23 cellular contexts compared by ENCODE assay signal in the genomic region with DNA sequence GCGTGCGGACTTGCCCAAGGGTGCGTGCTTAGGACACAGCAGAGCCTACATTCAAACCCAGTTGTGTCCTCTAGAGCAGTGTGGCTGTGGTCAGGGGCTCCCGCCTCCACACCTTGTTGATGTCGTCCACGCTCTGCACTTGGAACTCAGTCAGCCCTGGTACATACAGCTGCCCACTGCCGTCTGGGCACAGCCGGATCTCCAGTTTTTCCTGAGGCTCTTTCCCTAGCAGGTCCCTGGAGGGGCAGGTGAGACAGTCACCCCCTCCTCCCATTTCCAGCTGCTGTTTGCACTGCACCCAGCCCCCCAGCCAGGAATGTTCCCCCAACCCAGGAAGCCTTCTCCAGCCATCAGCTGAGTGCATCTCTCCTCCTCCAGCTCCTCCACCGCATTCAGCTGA. TPM values are rescaled to one million over a fixed set of nuclear protein-coding genes. Genes with fewer than 3 reads are reported as not detected.
DNase-seq lines count a peak whose midpoint lies in the region; ATAC-seq, FAIRE-seq and TF ChIP-seq lines count a peak whose summit lies in the region.
"Had no signal": no experiment of that assay in that cellular context is flagged by ENCODE, and none has a peak within 500 bp of the region (broad histone marks: within the 10 kb centered on the region; RNA-seq: fewer than 3 reads in every experiment).

No MANE protein-coding gene starts in this region.

- H4K5ac ChIP-seq in H1 (ENCODE audit: insufficient read length, low read depth, low read length) = no peak overlapping the region

- H2BK20ac ChIP-seq in H1 (ENCODE audit: low read length) = no peak overlapping the region

- WGBS in H1 (ENCODE audit: extremely low coverage in 1 of 2, insufficient coverage in 1 of 2, insufficient read length in 1 of 2, insufficient replicate concordance in 2 of 2, low coverage in 1 of 2, low lambda C conversion rate in 2 of 2, missing lambda C conversion rate in 1 of 2), 2 experiments = 72% methylated on average over 5 of the region's 9 CpGs; no CpG with 5 or more reads in 1 of the 2 experiments
- WGBS in neuronal stem cell (ENCODE audit: extremely low coverage in 2 of 2, insufficient read length in 2 of 2, insufficient replicate concordance in 1 of 2), 2 donors = no CpG with 5 or more reads among the region's 9 CpGs
- WGBS in testis, 2 donors = 76 to 77% methylated on average over 9 of the region's 9 CpGs

- H3K27me3 ChIP-seq in H1 (replicated peaks in 1 of 4; ENCODE audit: control insufficient read depth in 3 of 4, extremely low read depth in 1 of 4, insufficient read depth in 3 of 4, low read length in 3 of 4) (no peaks in the 10 kb centered on the region; a peak in 1 of 7 replicates), neuronal stem cell (ENCODE audit: control insufficient read depth in 3 of 3, insufficient read depth in 3 of 3, low read depth in 1 of 3, low read length in 3 of 3) (no peaks in the 10 kb centered on the region), testis (no peaks in the 10 kb centered on the region)
- H3K27me3 ChIP-seq: SJSA1 had no signal

- H3K9ac ChIP-seq in H1 (replicated peaks in 1 of 4; ENCODE audit: extremely low read depth in 1 of 4, low read depth in 3 of 4, low read length in 3 of 4) (no peak overlapping the region), neuronal stem cell (ENCODE audit: low read depth, low read length, poor library complexity) (no peak overlapping the region)
- H3K9ac ChIP-seq: GM23248 had no signal

- H3K4ac ChIP-seq in H1 (replicated peaks; ENCODE audit: insufficient read length, low read depth, low read length) (no peak overlapping the region), neuronal stem cell (ENCODE audit: low read length) (no peak overlapping the region)

- H3K4me2 ChIP-seq in H1 (ENCODE audit: insufficient read depth in 1 of 2, low read depth in 2 of 2, low read length in 2 of 2) (no peak overlapping the region), neuronal stem cell (ENCODE audit: insufficient read depth, low read length, poor library complexity, severe bottlenecking) (no peak overlapping the region)
- H3K4me2 ChIP-seq: PC-9 had no signal

- no peak overlapping the region for H3K27ac ChIP-seq in HEK293 (ENCODE audit: extremely low read depth, low read depth, low read length)
- no peak overlapping the region for H3K27ac ChIP-seq in H1 (ENCODE audit: low read depth, low read length)
- no peak overlapping the region for H3K27ac ChIP-seq in neuronal stem cell (replicated peaks; ENCODE audit: low read length)
- no peak overlapping the region for H3K27ac ChIP-seq in testis
- H3K27ac ChIP-seq: GM23248, PC-9, SJSA1 had no signal

- no peak overlapping the region for H2BK120ac ChIP-seq in H1 (replicated peaks; ENCODE audit: low read depth, low read length)
- peak overlapping the region; percentile 7 for H2BK120ac ChIP-seq in neuronal stem cell (ENCODE audit: low read depth, low read length)

- H3K23me2 ChIP-seq in H1 (ENCODE audit: low read depth, low read length) = no peaks in the 10 kb centered on the region

- H3K36me3 ChIP-seq in HEK293 (ENCODE audit: control insufficient read depth in 2 of 2, insufficient read depth in 1 of 2, low read length in 2 of 2) = peaks cover 0 to 42% of the 10 kb centered on the region in 2 experiments; a peak in 1 of 3 replicates
- H3K36me3 ChIP-seq in H1 (ENCODE audit: control insufficient read depth in 2 of 4, insufficient read depth in 4 of 4, low read length in 3 of 4) = no peaks in the 10 kb centered on the region
- peaks cover 6 to 28% of the 10 kb centered on the region in 2 donors for H3K36me3 ChIP-seq in neuronal stem cell (replicated peaks in 1 of 2; ENCODE audit: control insufficient read depth in 2 of 2, insufficient read depth in 2 of 2, low read length in 2 of 2)
- no peaks in the 10 kb centered on the region for H3K36me3 ChIP-seq in testis (ENCODE audit: low read depth, missing control alignments)

- no peaks in the 10 kb centered on the region for H3K79me2 ChIP-seq in H1 (ENCODE audit: control insufficient read depth in 1 of 2, insufficient read depth in 2 of 2, low read length in 2 of 2)

- H4K8ac ChIP-seq in H1 (ENCODE audit: extremely low read depth, insufficient read depth, low read length) = peak overlapping the region; percentile 31
- no peak overlapping the region for H4K8ac ChIP-seq in neuronal stem cell (ENCODE audit: low read depth, low read length)

- TF ChIP-seq CTCF in HEK293 (tag by site-specific recombination; IDR thresholded peaks at IDR 0.05) = no peak
- no peak for TF ChIP-seq CTCF in H1 (IDR thresholded peaks at IDR 0.05; ENCODE audit: control extremely low read depth in 1 of 3, insufficient read depth in 1 of 3, low read depth in 1 of 3, low read length in 3 of 3)
- no peak for TF ChIP-seq CTCF in testis (IDR thresholded peaks at IDR 0.05)

- no peak overlapping the region for H3K14ac ChIP-seq in H1 (ENCODE audit: insufficient read length)
- no peak overlapping the region for H3K14ac ChIP-seq in neuronal stem cell (ENCODE audit: low read length)

- no peak for ATAC-seq in esophagus mucosa
- ATAC-seq in HG02798 (IDR thresholded peaks at IDR 0.05; ENCODE audit: poor library complexity, unreplicated experiment) = no peak
- ATAC-seq: GM12878 had no signal

- H2BK15ac ChIP-seq in H1 (ENCODE audit: low read length) (no peak overlapping the region; the same call in 1 of the 2 replicates), neuronal stem cell (ENCODE audit: low read length) (no peak overlapping the region)

- H3K4me3 ChIP-seq in HEK293 (ENCODE audit: low read depth, low read length) = no peak overlapping the region
- H3K4me3 ChIP-seq in H1 (ENCODE audit: extremely low read depth in 1 of 4, insufficient read depth in 2 of 4, low read depth in 3 of 4, low read length in 4 of 4) = no peak overlapping the region
- no peak overlapping the region for H3K4me3 ChIP-seq in neuronal stem cell (ENCODE audit: low read length in 2 of 2)
- H3K4me3 ChIP-seq in testis = no peak overlapping the region
- H3K4me3 ChIP-seq: GM12878, GM23248, PC-9, SJSA1 had no signal

- H3K79me1 ChIP-seq in H1 (ENCODE audit: low read depth, low read length) (no peaks in the 10 kb centered on the region), neuronal stem cell (ENCODE audit: low read depth, low read length) (peaks cover 2% of the 10 kb centered on the region)

- DNase-seq in NCI-H69 (lab: John Stamatoyannopoulos, UW) = peak; percentile 3
- no peak for DNase-seq in H1 (ENCODE audit: low read depth in 1 of 2, low spot score in 2 of 2)
- no peak for DNase-seq in neuronal stem cell (ENCODE audit: low spot score)
- DNase-seq in testis = no peak
- DNase-seq: ACHN; C1 segment of cervical spinal cord; CD8-positive, alpha-beta memory T cell; EL; GM23248; HCEC 1CT; MM.1S; NCI-H1105 treated with DMSO at 0.1 percent for 48 hours; NCI-H1694; NCI-H510A; NCI-H774; PC-9 had no signal

- intact Hi-C loops in testis (cut with DNase I; ENCODE audit: low total_unique reads) = loop anchor here (5.0 kb wide), 1 partner anchor 101 kb away; no protein-coding TSS in a partner anchor

- H3K9me3 ChIP-seq in HEK293 (ENCODE audit: control insufficient read depth, insufficient read depth, low read depth, low read length) = no peaks in the 10 kb centered on the region
- no peaks in the 10 kb centered on the region for H3K9me3 ChIP-seq in H1 (ENCODE audit: insufficient read depth in 2 of 2, low read depth in 1 of 2, low read length in 1 of 2)
- no peaks in the 10 kb centered on the region for H3K9me3 ChIP-seq in neuronal stem cell (replicated peaks in 1 of 2; ENCODE audit: control insufficient read depth in 2 of 2, insufficient read depth in 1 of 2, low read depth in 1 of 2, low read length in 2 of 2)
- H3K9me3 ChIP-seq in testis = no peaks in the 10 kb centered on the region

- H2AFZ ChIP-seq in H1 (ENCODE audit: low read length) (no peak overlapping the region), neuronal stem cell (ENCODE audit: low read length) (no peak overlapping the region)
- H2AFZ ChIP-seq: GM23248, PC-9 had no signal

- H3K4me1 ChIP-seq in HEK293 (ENCODE audit: control insufficient read depth, insufficient read depth, low read length) (peaks cover 4% of the 10 kb centered on the region), H1 (replicated peaks in 1 of 4; ENCODE audit: control insufficient read depth in 3 of 4, insufficient read depth in 4 of 4, low read length in 3 of 4) (peaks cover 0 to 15% (median 7%) of the 10 kb centered on the region in 4 experiments; a peak in 4 of 7 replicates), neuronal stem cell (ENCODE audit: control insufficient read depth in 2 of 2, insufficient read depth in 1 of 2, low read depth in 1 of 2, low read length in 2 of 2) (peaks cover 3 to 8% of the 10 kb centered on the region in 2 donors), testis (no peaks in the 10 kb centered on the region)

- no peak for TF ChIP-seq EP300 in H1 (IDR thresholded peaks at IDR 0.05; ENCODE audit: borderline replicate concordance in 1 of 2, low read depth in 2 of 2, low read length in 2 of 2)

- TF ChIP-seq POLR2A in H1 (IDR thresholded peaks at IDR 0.05; ENCODE audit: control extremely low read depth in 1 of 2, low read depth in 2 of 2, low read length in 2 of 2) (no peak), testis (IDR thresholded peaks at IDR 0.05) (no peak)

- TF ChIP-seq RAD21 in H1 (IDR thresholded peaks at IDR 0.05 in 1 of 2, conservative IDR thresholded peaks at IDR 0.05 in 1 of 2; ENCODE audit: low read depth in 2 of 2, low read length in 2 of 2) = no peak

- POLR2A ChIA-PET in HEK293 (lab: Yijun Ruan, JAX) (interaction anchor here (0.5 to 1.6 kb wide), 2 partner anchors 25 to 47 kb away, joined by 3 to 5 read pairs; a partner anchor contains a TSS), H1 (lab: Charles Lee; ENCODE audit: partially characterized antibody) (interaction anchor here (0.6 to 2.4 kb wide), 7 partner anchors 13 to 244 kb away, joined by 3 to 13 read pairs (median 3); a partner anchor contains a TSS)

- FAIRE-seq in H1 (lab: Jason Lieb, UNC) = no peak
- FAIRE-seq: D721Med, GM12878, GM19239 had no signal

- H4K20me1 ChIP-seq in H1 (replicated peaks in 1 of 2; ENCODE audit: control insufficient read depth in 1 of 2, insufficient read depth in 2 of 2, low read length in 2 of 2) = peaks cover 3 to 4% of the 10 kb centered on the region in 2 experiments

- peak overlapping the region; percentile 48; the same call in 1 of the 2 replicates for H3K18ac ChIP-seq in H1 (ENCODE audit: extremely low read depth, low read length)
- H3K18ac ChIP-seq in neuronal stem cell (ENCODE audit: low read length) = peak overlapping the region; percentile 15

- H2BK12ac ChIP-seq in H1 (ENCODE audit: low read depth, low read length) (no peak overlapping the region; the same call in 1 of the 2 replicates), neuronal stem cell (ENCODE audit: low read length) (no peak overlapping the region)

- H4K91ac ChIP-seq in H1 (replicated peaks; ENCODE audit: insufficient read length, low read length) = no peak overlapping the region
- no peak overlapping the region for H4K91ac ChIP-seq in neuronal stem cell (ENCODE audit: low read depth, low read length, poor library complexity)

- CTCF ChIA-PET in HEK293 (lab: Yijun Ruan, JAX) (interaction anchor here (3.0 kb wide), 1 partner anchor 103 kb away, joined by 14 read pairs; no protein-coding TSS in a partner anchor), H1 (lab: Charles Lee; ENCODE audit: partially characterized antibody) (interaction anchor here (0.9 to 4.8 kb wide), 14 partner anchors 12 to 180 kb away, joined by 3 to 18 read pairs (median 4); a partner anchor contains a TSS)

- no peak overlapping the region for H3K56ac ChIP-seq in H1 (replicated peaks; ENCODE audit: insufficient read length, low read depth, low read length)

- H2AK5ac ChIP-seq in H1 (ENCODE audit: low read depth, low read length) (0 out of 2 replicates have a peak overlapping the region, but pooled peaks have one; percentile 53), neuronal stem cell (ENCODE audit: low read depth, low read length) (peak overlapping the region; percentile 48)

- H2BK5ac ChIP-seq in H1 (ENCODE audit: low read depth, low read length) (0 out of 2 replicates have a peak overlapping the region, but pooled peaks have one; percentile 15), neuronal stem cell (ENCODE audit: low read length) (no peak overlapping the region)

- H3K23ac ChIP-seq in H1 (ENCODE audit: insufficient read length) = no peak overlapping the region
- H3K23ac ChIP-seq in neuronal stem cell (ENCODE audit: low read depth, low read length, poor library complexity) = peak overlapping the region; percentile 90

RNA-seq across cellular contexts. Expression of a gene that starts 25.7 kb away (rescaled TPM):
- 50.2 and 50.3 TPM in 2 replicates for total RNA-seq in H1 (2021; fragmentation: NEBNext Ultra II Directional; extraction: Animal tissue kit (Norgen Biotek cat#: 25700))
- polyA plus RNA-seq in H1 (2011; rRNA removed) = 60.4 and 88.4 TPM in 2 replicates
- polyA plus RNA-seq in H1 (2011; cell fraction: cytosol; rRNA removed) = 55.3 TPM
- 166 TPM for polyA plus RNA-seq in H1 (2011; cell fraction: nucleus; rRNA removed)
- 25.0 to 47.4 TPM (median 43.4 TPM) in 4 replicates for polyA plus RNA-seq in H1 (2012, experiment 1 of 2)
- 48.3 TPM for polyA plus RNA-seq in H1 (2012, experiment 2 of 2)
- polyA plus RNA-seq in H1 (2013, experiment 1 of 2) = 31.0 TPM
- 28.8 TPM for polyA plus RNA-seq in H1 (2013, experiment 2 of 2)
- 31.8 and 43.0 TPM in 2 replicates for polyA minus RNA-seq in H1 (2011; rRNA and poly(A)+ RNA removed)
- polyA minus RNA-seq in H1 (2011; cell fraction: cytosol; rRNA and poly(A)+ RNA removed) = 29.9 TPM
- polyA minus RNA-seq in H1 (2011; cell fraction: nucleus; rRNA and poly(A)+ RNA removed) = 42.7 TPM
- 31.8 TPM for polyA plus RNA-seq in neuronal stem cell (2013, experiment 1 of 2)
- 30.8 TPM for polyA plus RNA-seq in neuronal stem cell (2013, experiment 2 of 2)
- total RNA-seq in esophagus mucosa = 19.9 TPM
- 10 to 100 TPM; 52.7 to 53.5 TPM for total RNA-seq in testis
- polyA plus RNA-seq in testis (ENCODE audit: insufficient read depth, low read depth, low replicate concordance) = 105 TPM

RNA-seq across cellular contexts. Expression of a gene that starts 41.0 kb away (rescaled TPM):
- 5.3 and 7.1 TPM in 2 replicates for total RNA-seq in H1 (2021; fragmentation: NEBNext Ultra II Directional; extraction: Animal tissue kit (Norgen Biotek cat#: 25700))
- 2.1 and 3.8 TPM in 2 replicates for polyA plus RNA-seq in H1 (2011; rRNA removed)
- 4.4 TPM for polyA plus RNA-seq in H1 (2011; cell fraction: cytosol; rRNA removed)
- 11.5 TPM for polyA plus RNA-seq in H1 (2011; cell fraction: nucleus; rRNA removed)
- polyA plus RNA-seq in H1 (2012, experiment 1 of 2) = 2.1 to 3.7 TPM (median 2.8 TPM) in 4 replicates
- polyA plus RNA-seq in H1 (2012, experiment 2 of 2) = 1.6 TPM
- 4.3 TPM for polyA plus RNA-seq in H1 (2013, experiment 1 of 2)
- polyA plus RNA-seq in H1 (2013, experiment 2 of 2) = 4.4 TPM
- 3.3 and 3.9 TPM in 2 replicates for polyA minus RNA-seq in H1 (2011; rRNA and poly(A)+ RNA removed)
- polyA minus RNA-seq in H1 (2011; cell fraction: cytosol; rRNA and poly(A)+ RNA removed) = 4.9 TPM
- polyA minus RNA-seq in H1 (2011; cell fraction: nucleus; rRNA and poly(A)+ RNA removed) = 7.5 TPM
- polyA plus RNA-seq in neuronal stem cell (2013, experiment 1 of 2) = 1.3 TPM
- polyA plus RNA-seq in neuronal stem cell (2013, experiment 2 of 2) = 1.1 TPM
- total RNA-seq in esophagus mucosa = 20.6 TPM
- 100 to 1,000 TPM; 137 to 185 TPM for total RNA-seq in testis
- 105 TPM for polyA plus RNA-seq in testis (ENCODE audit: insufficient read depth, low read depth, low replicate concordance)
